Comparison of ENCODE assay signal across 10 cellular contexts in genomic region chr9:6644346-6645152, GRCh38. TPM values are rescaled to one million over a fixed set of nuclear protein-coding genes. Genes with fewer than 3 reads are reported as not detected.
DNase-seq lines count a peak whose midpoint lies in the region; ATAC-seq lines count a peak whose summit lies in the region.
"Had no signal": no experiment of that assay in that cellular context is flagged by ENCODE, and none has a peak within 500 bp of the region (broad histone marks: within the 10 kb centered on the region; RNA-seq: fewer than 3 reads in every experiment).

No MANE protein-coding gene starts in this region.

- peak overlapping the region; percentile 62 for H3K4me3 Mint-ChIP-seq in activated CD4-positive, alpha-beta memory T cell treated with anti-CD3 and anti-CD28 coated beads, Interleukin-2, amount 10 ng/mL, durations not matched to agents 7 days and 5 days
- peak overlapping the region; percentile 66 to 83 (median 76) for H3K4me3 Mint-ChIP-seq in immature natural killer cell
- peak overlapping the region; percentile 85 to 88 for H3K4me3 Mint-ChIP-seq in stimulated activated naive B cell treated with anti-CD40 and anti-IgM and Interleukin-4, amounts not matched to agents 10 μg/mL and 1 μg/mL and 100 μg/mL, for 72 hours

- CTCF ChIA-PET in activated CD4-positive, alpha-beta memory T cell treated with anti-CD3 and anti-CD28 coated beads, Interleukin-2, amount 10 ng/mL, durations not matched to agents 7 days and 5 days (lab: Charles Lee), result no interaction called here

- no peak for ATAC-seq in stimulated activated naive B cell treated with anti-CD40 and anti-IgM and Interleukin-4, amounts not matched to agents 10 μg/mL and 1 μg/mL and 100 μg/mL, for 72 hours (replicated peaks)
- ATAC-seq in HG02973 (IDR thresholded peaks at IDR 0.05; ENCODE audit: unreplicated experiment), result no peak
- no peak for ATAC-seq in HG03378 (IDR thresholded peaks at IDR 0.05; ENCODE audit: unreplicated experiment)

- H3K4me1 Mint-ChIP-seq in activated CD4-positive, alpha-beta memory T cell treated with anti-CD3 and anti-CD28 coated beads, Interleukin-2, amount 10 ng/mL, durations not matched to agents 7 days and 5 days, result peaks cover 29% of the 10 kb centered on the region
- peaks cover 17 to 19% of the 10 kb centered on the region in 2 donors for H3K4me1 Mint-ChIP-seq in immature natural killer cell
- peaks cover 19 to 47% of the 10 kb centered on the region in 2 donors for H3K4me1 Mint-ChIP-seq in stimulated activated naive B cell treated with anti-CD40 and anti-IgM and Interleukin-4, amounts not matched to agents 10 μg/mL and 1 μg/mL and 100 μg/mL, for 72 hours

- H3K27me3 Mint-ChIP-seq in activated CD4-positive, alpha-beta memory T cell treated with anti-CD3 and anti-CD28 coated beads, Interleukin-2, amount 10 ng/mL, durations not matched to agents 7 days and 5 days, result peaks cover 61% of the 10 kb centered on the region
- H3K27me3 Mint-ChIP-seq in immature natural killer cell (ENCODE audit: low read depth in 3 of 3), result peaks cover 18 to 33% (median 21%) of the 10 kb centered on the region in 3 donors
- peaks cover 38 to 45% of the 10 kb centered on the region in 2 donors for H3K27me3 Mint-ChIP-seq in stimulated activated naive B cell treated with anti-CD40 and anti-IgM and Interleukin-4, amounts not matched to agents 10 μg/mL and 1 μg/mL and 100 μg/mL, for 72 hours

- H3K9me3 Mint-ChIP-seq in activated CD4-positive, alpha-beta memory T cell treated with anti-CD3 and anti-CD28 coated beads, Interleukin-2, amount 10 ng/mL, durations not matched to agents 7 days and 5 days, result no peaks in the 10 kb centered on the region
- H3K9me3 Mint-ChIP-seq in immature natural killer cell, result peaks cover 0 to 8% (median 0%) of the 10 kb centered on the region in 6 donors
- no peaks in the 10 kb centered on the region for H3K9me3 Mint-ChIP-seq in stimulated activated naive B cell treated with anti-CD40 and anti-IgM and Interleukin-4, amounts not matched to agents 10 μg/mL and 1 μg/mL and 100 μg/mL, for 72 hours

- DNase-seq in NCI-H748 (lab: John Stamatoyannopoulos, UW; ENCODE audit: unreplicated experiment), result peak; percentile 35
- DNase-seq in NCI-H748 treated with DMSO at 0.1 percent for 48 hours (lab: John Stamatoyannopoulos, UW), result no peak
- no peak for DNase-seq in activated CD4-positive, alpha-beta memory T cell treated with anti-CD3 and anti-CD28 coated beads, Interleukin-2, amount 10 ng/mL, durations not matched to agents 7 days and 5 days
- no peak for DNase-seq in immature natural killer cell
- no peak for DNase-seq in stimulated activated naive B cell treated with anti-CD40 and anti-IgM and Interleukin-4, amounts not matched to agents 10 μg/mL and 1 μg/mL and 100 μg/mL, for 72 hours
- no peak for DNase-seq in globus pallidus (ENCODE audit: low spot score)
- DNase-seq: ACHN; NK-92 treated with Interleukin-12 subunit alpha and Interleukin-12 subunit beta, amount 100 ng/mL, for 24 hours had no signal

- H3K36me3 Mint-ChIP-seq in activated CD4-positive, alpha-beta memory T cell treated with anti-CD3 and anti-CD28 coated beads, Interleukin-2, amount 10 ng/mL, durations not matched to agents 7 days and 5 days (ENCODE audit: low read depth), result no peaks in the 10 kb centered on the region
- H3K36me3 Mint-ChIP-seq in immature natural killer cell, result peaks cover 0 to 3% (median 0%) of the 10 kb centered on the region in 3 donors
- peaks cover 6 to 21% of the 10 kb centered on the region in 2 donors for H3K36me3 Mint-ChIP-seq in stimulated activated naive B cell treated with anti-CD40 and anti-IgM and Interleukin-4, amounts not matched to agents 10 μg/mL and 1 μg/mL and 100 μg/mL, for 72 hours

- POLR2A ChIA-PET in activated CD4-positive, alpha-beta memory T cell treated with anti-CD3 and anti-CD28 coated beads, Interleukin-2, amount 10 ng/mL, durations not matched to agents 7 days and 5 days (lab: Charles Lee), result interaction anchor here (1.2 kb wide), 1 partner anchor 72 kb away, joined by 5 read pairs; no protein-coding TSS in a partner anchor

- no peak overlapping the region for H3K27ac Mint-ChIP-seq in activated CD4-positive, alpha-beta memory T cell treated with anti-CD3 and anti-CD28 coated beads, Interleukin-2, amount 10 ng/mL, durations not matched to agents 7 days and 5 days
- H3K27ac Mint-ChIP-seq in immature natural killer cell, result no peak overlapping the region
- H3K27ac Mint-ChIP-seq in stimulated activated naive B cell treated with anti-CD40 and anti-IgM and Interleukin-4, amounts not matched to agents 10 μg/mL and 1 μg/mL and 100 μg/mL, for 72 hours, result no peak overlapping the region

RNA-seq across cellular contexts. Expression of gene GLDC, which starts 1.0 kb away (rescaled TPM):
- 1 to 10 TPM; 4.2 to 4.3 TPM for total RNA-seq in activated CD4-positive, alpha-beta memory T cell treated with anti-CD3 and anti-CD28 coated beads, Interleukin-2, amount 10 ng/mL, durations not matched to agents 7 days and 5 days
- under 1 TPM in 1 of 3 donors, not detected in 2; 0.35 TPM for polyA plus RNA-seq in immature natural killer cell
